22 cellular contexts compared by ENCODE assay signal in genomic region chr4:82909326-82909725, GRCh38. TPM values are rescaled to one million over a fixed set of nuclear protein-coding genes. Genes with fewer than 3 reads are reported as not detected.
DNase-seq lines count a peak whose midpoint lies in the region; ATAC-seq, FAIRE-seq and TF ChIP-seq lines count a peak whose summit lies in the region.
"Had no signal": no experiment of that assay in that cellular context is flagged by ENCODE, and none has a peak within 500 bp of the region (broad histone marks: within the 10 kb centered on the region; RNA-seq: fewer than 3 reads in every experiment).

No MANE protein-coding gene starts in this region.

- TF ChIP-seq CTCF in LNCaP clone FGC (IDR thresholded peaks at IDR 0.05; ENCODE audit: control insufficient read depth, extremely low read depth, insufficient read depth) (no peak), pancreas (IDR thresholded peaks at IDR 0.05) (no peak)

- 15 to 32% methylated on average over 1 of the region's 1 CpG for WGBS in pancreas, 2 donors

- no peak overlapping the region for H3K27ac ChIP-seq in pancreas
- H3K27ac ChIP-seq: BLaER1 had no signal

- intact Hi-C loops in pancreas (cut with DNase I), result no loop called here

- peaks cover 0 to 3% (median 0%) of the 10 kb centered on the region in 3 donors for H3K4me1 ChIP-seq in pancreas
- H3K4me1 ChIP-seq: BE2C, BLaER1 had no signal

- FAIRE-seq in colon (lab: Jason Lieb, UNC) (peak; percentile 77), pancreas (lab: Jason Lieb, UNC) (peak; percentile 13)
- FAIRE-seq: GM12891, GM19239 had no signal

- peak; percentile 61 for DNase-seq in LNCaP clone FGC (ENCODE audit: low read depth)
- DNase-seq in pancreas, result no peak
- no peak for DNase-seq in NCI-H2171 treated with DMSO at 0.1 percent for 48 hours (lab: John Stamatoyannopoulos, UW)
- no peak for DNase-seq in amniotic stem cell (lab: John Stamatoyannopoulos, UW)
- DNase-seq: 8988T; ACHN; BE2C; C1 segment of cervical spinal cord; CD4-positive, alpha-beta memory T cell; CD4-positive, CD25-positive, alpha-beta regulatory T cell; CD8-positive, alpha-beta memory T cell; COR-L47; DMS 273 treated with DMSO at 0.1 percent for 48 hours; DMS153; DMS79 treated with DMSO at 0.1 percent for 48 hours; GF-D8 had no signal

- no peak overlapping the region for H3K4me3 ChIP-seq in LNCaP clone FGC (ENCODE audit: low read depth, low read length)
- H3K4me3 ChIP-seq in pancreas, result no peak overlapping the region
- H3K4me3 ChIP-seq: BLaER1 had no signal

- no peaks in the 10 kb centered on the region for H3K27me3 ChIP-seq in pancreas
- H3K27me3 ChIP-seq: BE2C, BLaER1 had no signal

- no peaks in the 10 kb centered on the region for H3K36me3 ChIP-seq in pancreas

- H3K9me3 ChIP-seq in pancreas, result no peaks in the 10 kb centered on the region
- H3K9me3 ChIP-seq: BE2C, BLaER1 had no signal

- no peak for ATAC-seq in pancreas
- no peak for ATAC-seq in HG03457 (IDR thresholded peaks at IDR 0.05; ENCODE audit: unreplicated experiment)
- no peak for ATAC-seq in GM21447 (IDR thresholded peaks at IDR 0.05; ENCODE audit: unreplicated experiment)

RNA-seq across cellular contexts. Expression of gene THAP9, which starts 8.8 kb away (rescaled TPM):
- total RNA-seq in pancreas, result 1 to 10 TPM; 1.8 to 3.5 (median 2.7) TPM
- polyA plus RNA-seq in pancreas, result 1 to 10 TPM; 1.7 to 2.7 TPM

RNA-seq across cellular contexts. Expression of gene SEC31A, which starts 18.4 kb away (rescaled TPM):
- total RNA-seq in pancreas, result 100 to 1,000 TPM; 149 to 205 (median 173) TPM
- polyA plus RNA-seq in pancreas, result 100 to 1,000 TPM; 123 to 135 TPM
